Comparison of ENCODE assay signal across 13 cellular contexts in the genomic region with DNA sequence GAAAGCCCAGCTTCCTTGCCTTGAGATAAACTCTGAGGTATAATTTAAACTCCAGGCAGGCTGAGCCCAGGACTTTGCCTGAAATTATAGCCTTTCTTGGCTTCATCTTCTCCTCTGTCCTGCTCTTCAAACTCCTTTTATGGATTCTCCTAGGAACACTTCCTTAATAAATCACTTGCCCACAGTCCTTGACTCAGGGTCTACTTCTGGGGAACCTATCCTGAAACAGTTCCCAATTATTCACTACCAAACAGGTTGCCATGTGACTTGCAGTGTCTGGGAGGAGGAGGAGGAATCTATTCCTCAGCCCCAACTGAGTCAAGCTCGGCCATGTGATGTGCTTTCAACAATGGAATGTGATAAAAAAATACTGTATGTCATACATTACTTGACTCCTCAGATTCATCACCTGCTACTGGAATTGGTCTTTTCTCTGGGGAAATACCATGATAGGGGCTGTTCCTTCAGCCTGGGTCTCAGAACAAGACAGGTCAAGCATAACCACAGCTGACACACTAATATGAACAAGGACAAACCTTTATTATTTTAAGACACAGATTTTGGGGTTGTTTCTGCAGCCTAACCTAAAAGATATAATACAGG. TPM values are rescaled to one million over a fixed set of nuclear protein-coding genes. Genes with fewer than 3 reads are reported as not detected.
A peak's percentile ranks its signal among the peaks of the same experiment; 100 is the strongest.
DNase-seq lines count a peak whose midpoint lies in the region; ATAC-seq and TF ChIP-seq lines count a peak whose summit lies in the region.
"Had no signal": no experiment of that assay in that cellular context is flagged by ENCODE, and none has a peak within 500 bp of the region (broad histone marks: within the 10 kb centered on the region; RNA-seq: fewer than 3 reads in every experiment).

No MANE protein-coding gene starts in this region.

- H3K9ac ChIP-seq in BLaER1 treated with 17β-estradiol and CSF1 and Interleukin-3, amounts not matched to agents 10 nM and 100 nM: no peak overlapping the region; a peak in 1 of 22 replicates
- no peak overlapping the region for H3K9ac ChIP-seq in IMR-90 (ENCODE audit: low read depth, low read length)
- no peak overlapping the region for H3K9ac ChIP-seq in muscle layer of colon (ENCODE audit: low read length)

- H3K79me1 ChIP-seq in IMR-90 (ENCODE audit: low read depth in 1 of 2, low read length in 2 of 2): no peaks in the 10 kb centered on the region

- TF ChIP-seq CTCF in IMR-90 (conservative IDR thresholded peaks at IDR 0.05; ENCODE audit: low read depth, low read length) (no peak), epithelial cell of esophagus (IDR thresholded peaks at IDR 0.05; ENCODE audit: insufficient read depth, low read depth, low read length, missing control alignments) (no peak)

- no peak for TF ChIP-seq POLR2A in IMR-90 (IDR thresholded peaks at IDR 0.05; ENCODE audit: low read depth, low read length)

- no peak overlapping the region for H3K4ac ChIP-seq in IMR-90 (ENCODE audit: low read depth, low read length)

- POLR2A ChIA-PET in IMR-90 (lab: Charles Lee; ENCODE audit: unreplicated experiment): no interaction called here

- ATAC-seq in IMR-90 (ENCODE audit: low read depth): peak; percentile 68
- ATAC-seq in stimulated activated memory B cell treated with anti-CD40 and anti-IgM and Interleukin-4, amounts not matched to agents 10 μg/mL and 1 μg/mL and 100 μg/mL, for 72 hours: no peak
- no peak for ATAC-seq in GM21381 (IDR thresholded peaks at IDR 0.05; ENCODE audit: unreplicated experiment)
- no peak for ATAC-seq in activated T-cell treated with anti-CD3 and anti-CD28 coated beads, Interleukin-2, amount 50 U/mL, for 72 hours (replicated peaks in 1 of 2)

- H3K9me1 ChIP-seq in IMR-90 (ENCODE audit: insufficient read depth, low read length): peaks cover 8% of the 10 kb centered on the region

- no peaks in the 10 kb centered on the region for H4K20me1 ChIP-seq in BLaER1 treated with 17β-estradiol and CSF1 and Interleukin-3, amounts not matched to agents 10 nM and 100 nM
- H4K20me1 ChIP-seq in IMR-90 (ENCODE audit: insufficient read depth, low read length): no peaks in the 10 kb centered on the region

- intact Hi-C loops in IMR-90 (cut with micrococcal nuclease): no loop called here

- H3K9me3 Mint-ChIP-seq in stimulated activated memory B cell treated with anti-CD40 and anti-IgM and Interleukin-4, amounts not matched to agents 10 μg/mL and 1 μg/mL and 100 μg/mL, for 72 hours: no peaks in the 10 kb centered on the region
- H3K9me3 Mint-ChIP-seq in activated T-cell treated with anti-CD3 and anti-CD28 coated beads, Interleukin-2, amount 50 U/mL, for 72 hours: no peaks in the 10 kb centered on the region
- H3K9me3 Mint-ChIP-seq: activated naive CD8-positive, alpha-beta T cell treated with anti-CD3 and anti-CD28 coated beads for 36 hours had no signal

- H3K4me2 ChIP-seq in BLaER1 treated with 17β-estradiol and CSF1 and Interleukin-3, amounts not matched to agents 10 nM and 100 nM: peak overlapping the region; percentile 21 to 96 (median 58); a peak in 21 of 22 replicates
- no peak overlapping the region for H3K4me2 ChIP-seq in IMR-90 (ENCODE audit: low read depth, low read length)

- H3K4me3 ChIP-seq in BLaER1 treated with 17β-estradiol and CSF1 and Interleukin-3, amounts not matched to agents 10 nM and 100 nM: no peak overlapping the region
- H3K4me3 ChIP-seq in IMR-90 (ENCODE audit: insufficient read depth, low read depth, low read length): no peak overlapping the region
- H3K4me3 ChIP-seq in epithelial cell of esophagus (ENCODE audit: low read length): no peak overlapping the region
- no peak overlapping the region for H3K4me3 ChIP-seq in muscle layer of colon (ENCODE audit: low read depth in 1 of 2, low read length in 2 of 2)
- H3K4me3 ChIP-seq: colonic mucosa, prostate gland had no signal

- no peak overlapping the region for H2BK5ac ChIP-seq in IMR-90 (ENCODE audit: low read depth, low read length, poor library complexity, severe bottlenecking)

- peaks cover 10% of the 10 kb centered on the region for H3K27me3 Mint-ChIP-seq in stimulated activated memory B cell treated with anti-CD40 and anti-IgM and Interleukin-4, amounts not matched to agents 10 μg/mL and 1 μg/mL and 100 μg/mL, for 72 hours
- peaks cover 58% of the 10 kb centered on the region for H3K27me3 Mint-ChIP-seq in activated T-cell treated with anti-CD3 and anti-CD28 coated beads, Interleukin-2, amount 50 U/mL, for 72 hours (ENCODE audit: low read depth)

- H2AFZ ChIP-seq in IMR-90 (replicated peaks; ENCODE audit: low read length, poor library complexity): no peak overlapping the region

- no peak for TF ChIP-seq RAD21 in IMR-90 (IDR thresholded peaks at IDR 0.05; ENCODE audit: low read length)

- H3K27me3 ChIP-seq in BLaER1 treated with 17β-estradiol and CSF1 and Interleukin-3, amounts not matched to agents 10 nM and 100 nM: no peaks in the 10 kb centered on the region
- H3K27me3 ChIP-seq in IMR-90 (ENCODE audit: control insufficient read depth, insufficient read depth, low read length) (peaks cover 12% of the 10 kb centered on the region), muscle layer of colon (ENCODE audit: control insufficient read depth in 1 of 2, insufficient read depth in 2 of 2, low read length in 2 of 2) (no peaks in the 10 kb centered on the region)
- H3K27me3 ChIP-seq: colonic mucosa had no signal

- no peak overlapping the region for H2AK9ac ChIP-seq in IMR-90 (replicated peaks; ENCODE audit: low read depth, low read length, poor library complexity)

- H3K56ac ChIP-seq in IMR-90 (ENCODE audit: extremely low read depth, insufficient read depth, low read length): no peak overlapping the region

- H2BK15ac ChIP-seq in IMR-90 (ENCODE audit: low read depth, low read length): no peak overlapping the region

- DNase-seq in IMR-90: peak; percentile 82
- peak; percentile 76 for DNase-seq in epithelial cell of esophagus (ENCODE audit: low read depth)
- DNase-seq in activated T-cell treated with anti-CD3 and anti-CD28 coated beads, Interleukin-2, amount 50 U/mL, for 72 hours: no peak
- DNase-seq in NCI-H2081 (lab: John Stamatoyannopoulos, UW): no peak
- DNase-seq: activated naive CD8-positive, alpha-beta T cell treated with anti-CD3 and anti-CD28 coated beads for 36 hours; C1 segment of cervical spinal cord; colonic mucosa; NCI-H1048 had no signal

- H4K5ac ChIP-seq in IMR-90 (ENCODE audit: low read depth, low read length): no peak overlapping the region

- no TSS peak for BruUV-seq in IMR-90 (replicated peaks; lab: Mats Ljungman, UMichigan)

- no peaks in the 10 kb centered on the region for H3K36me3 ChIP-seq in BLaER1 treated with 17β-estradiol and CSF1 and Interleukin-3, amounts not matched to agents 10 nM and 100 nM
- H3K36me3 ChIP-seq in IMR-90 (ENCODE audit: control insufficient read depth, insufficient read depth, low read length): no peaks in the 10 kb centered on the region
- no peaks in the 10 kb centered on the region for H3K36me3 ChIP-seq in muscle layer of colon (ENCODE audit: insufficient read depth, low read length)
- H3K36me3 ChIP-seq: colonic mucosa, prostate gland had no signal

- no peak overlapping the region for H4K91ac ChIP-seq in IMR-90 (ENCODE audit: insufficient read depth, low read depth, low read length)

- no peak overlapping the region for H3K14ac ChIP-seq in IMR-90 (replicated peaks; ENCODE audit: low read depth, low read length)

- H4K8ac ChIP-seq in IMR-90 (ENCODE audit: low read depth in 2 of 2, low read length in 2 of 2): no peak overlapping the region

- H3K23ac ChIP-seq in IMR-90 (ENCODE audit: low read depth, low read length): no peak overlapping the region; the same call in 1 of the 2 replicates

- H3K4me3 Mint-ChIP-seq in stimulated activated memory B cell treated with anti-CD40 and anti-IgM and Interleukin-4, amounts not matched to agents 10 μg/mL and 1 μg/mL and 100 μg/mL, for 72 hours: no peak overlapping the region
- H3K4me3 Mint-ChIP-seq in activated T-cell treated with anti-CD3 and anti-CD28 coated beads, Interleukin-2, amount 50 U/mL, for 72 hours: no peak overlapping the region
- H3K4me3 Mint-ChIP-seq: activated naive CD8-positive, alpha-beta T cell treated with anti-CD3 and anti-CD28 coated beads for 36 hours had no signal

- no peak overlapping the region for H2AK5ac ChIP-seq in IMR-90 (ENCODE audit: low read depth, low read length)

- no peaks in the 10 kb centered on the region for H3K9me3 ChIP-seq in BLaER1 treated with 17β-estradiol and CSF1 and Interleukin-3, amounts not matched to agents 10 nM and 100 nM (replicated peaks in 1 of 11)
- H3K9me3 ChIP-seq in IMR-90 (ENCODE audit: control insufficient read depth, insufficient read depth, low read length): no peaks in the 10 kb centered on the region
- no peaks in the 10 kb centered on the region for H3K9me3 ChIP-seq in muscle layer of colon (ENCODE audit: low read length)
- H3K9me3 ChIP-seq: colonic mucosa, prostate gland had no signal

- H3K27ac ChIP-seq in BLaER1 treated with 17β-estradiol and CSF1 and Interleukin-3, amounts not matched to agents 10 nM and 100 nM: no peak overlapping the region
- no peak overlapping the region for H3K27ac ChIP-seq in IMR-90 (ENCODE audit: insufficient read depth, low read length)
- H3K27ac ChIP-seq in muscle layer of colon (ENCODE audit: low read depth, low read length): peak overlapping the region; percentile 84
- H3K27ac ChIP-seq: colonic mucosa, prostate gland had no signal

- CTCF ChIA-PET in IMR-90 (lab: Yijun Ruan, JAX): no interaction called here

- peaks cover 12% of the 10 kb centered on the region for H3K4me1 Mint-ChIP-seq in stimulated activated memory B cell treated with anti-CD40 and anti-IgM and Interleukin-4, amounts not matched to agents 10 μg/mL and 1 μg/mL and 100 μg/mL, for 72 hours
- H3K4me1 Mint-ChIP-seq in activated T-cell treated with anti-CD3 and anti-CD28 coated beads, Interleukin-2, amount 50 U/mL, for 72 hours (ENCODE audit: low read depth): no peaks in the 10 kb centered on the region

- no peak overlapping the region for H2BK20ac ChIP-seq in IMR-90 (ENCODE audit: low read depth, low read length)

- H3K36me3 Mint-ChIP-seq in stimulated activated memory B cell treated with anti-CD40 and anti-IgM and Interleukin-4, amounts not matched to agents 10 μg/mL and 1 μg/mL and 100 μg/mL, for 72 hours: no peaks in the 10 kb centered on the region
- H3K36me3 Mint-ChIP-seq in activated T-cell treated with anti-CD3 and anti-CD28 coated beads, Interleukin-2, amount 50 U/mL, for 72 hours (ENCODE audit: insufficient read depth in 2 of 2): no peaks in the 10 kb centered on the region
- H3K36me3 Mint-ChIP-seq: activated naive CD8-positive, alpha-beta T cell treated with anti-CD3 and anti-CD28 coated beads for 36 hours had no signal

- WGBS in IMR-90 (ENCODE audit: extremely low coverage in 2 of 2, insufficient read length in 1 of 2), 2 experiments: no CpG with 5 or more reads among the region's 1 CpG

- no peak overlapping the region; the same call in 1 of the 2 replicates for H3K18ac ChIP-seq in IMR-90 (ENCODE audit: low read depth, low read length)

- in situ Hi-C loops in IMR-90 (cut with MboI; ENCODE audit: low sequenced_read_pairs): no loop called here

- H3K27ac Mint-ChIP-seq in stimulated activated memory B cell treated with anti-CD40 and anti-IgM and Interleukin-4, amounts not matched to agents 10 μg/mL and 1 μg/mL and 100 μg/mL, for 72 hours: no peak overlapping the region
- H3K27ac Mint-ChIP-seq in activated T-cell treated with anti-CD3 and anti-CD28 coated beads, Interleukin-2, amount 50 U/mL, for 72 hours: no peak overlapping the region
- H3K27ac Mint-ChIP-seq: activated naive CD8-positive, alpha-beta T cell treated with anti-CD3 and anti-CD28 coated beads for 36 hours had no signal

- dilution Hi-C loops in IMR-90 (cut with HindIII; ENCODE audit: low sequenced_read_pairs, unreplicated experiment): no loop called here

- H3K4me1 ChIP-seq in BLaER1 treated with 17β-estradiol and CSF1 and Interleukin-3, amounts not matched to agents 10 nM and 100 nM: peaks cover 21 to 91% (median 85%) of the 10 kb centered on the region in 10 experiments
- H3K4me1 ChIP-seq in IMR-90 (ENCODE audit: control insufficient read depth, insufficient read depth, low read length) (peaks cover 4% of the 10 kb centered on the region), muscle layer of colon (ENCODE audit: insufficient read depth, low read length) (peaks cover 35% of the 10 kb centered on the region)
- H3K4me1 ChIP-seq: colonic mucosa, prostate gland had no signal

- no peak overlapping the region for H2BK120ac ChIP-seq in IMR-90 (ENCODE audit: low read depth, low read length)

RNA-seq across cellular contexts. Expression of a gene that starts 20.5 kb away (rescaled TPM):
- 155 and 171 TPM in 2 replicates for total RNA-seq in IMR-90 (2012; rRNA removed)
- polyA plus RNA-seq in IMR-90 (2012; rRNA removed): 558 and 576 TPM in 2 replicates
- polyA plus RNA-seq in IMR-90 (2012; cell fraction: cytosol; rRNA removed): 616 and 909 TPM in 2 replicates
- polyA plus RNA-seq in IMR-90 (2012; cell fraction: nucleus; rRNA removed; ENCODE audit: low replicate concordance): 366 and 434 TPM in 2 replicates
- total RNA-seq in activated T-cell treated with anti-CD3 and anti-CD28 coated beads, Interleukin-2, amount 50 U/mL, for 72 hours: 10 to 100 TPM; 59.9 to 60.4 TPM

RNA-seq across cellular contexts. Expression of a gene that starts 39.6 kb away (rescaled TPM):
- not detected in 2 replicates for total RNA-seq in IMR-90 (2012; rRNA removed)
- 0.03 and 0.06 TPM in 2 replicates for polyA plus RNA-seq in IMR-90 (2012; rRNA removed)
- 0.01 TPM in 1 of 2 replicates, not detected in the other for polyA plus RNA-seq in IMR-90 (2012; cell fraction: cytosol; rRNA removed)
- polyA plus RNA-seq in IMR-90 (2012; cell fraction: nucleus; rRNA removed; ENCODE audit: low replicate concordance): 0.35 and 0.36 TPM in 2 replicates
- under 1 TPM; 0.05 to 0.09 TPM for total RNA-seq in activated T-cell treated with anti-CD3 and anti-CD28 coated beads, Interleukin-2, amount 50 U/mL, for 72 hours
- total RNA-seq: activated naive CD8-positive, alpha-beta T cell treated with anti-CD3 and anti-CD28 coated beads for 36 hours had no signal

Comparison
In these comparisons a context has a peak if more than half of its experiments do, and no peak if none do; other contexts are left out.
1. DNase-seq: peak in IMR-90 (single experiment) and epithelial cell of esophagus (single experiment); none in activated T-cell treated with anti-CD3 and anti-CD28 coated beads, Interleukin-2, amount 50 U/mL, for 72 hours (0 of 2) and NCI-H2081 (0 of 2).